ENCODE assay signal across 20 cellular contexts in the genomic region with DNA sequence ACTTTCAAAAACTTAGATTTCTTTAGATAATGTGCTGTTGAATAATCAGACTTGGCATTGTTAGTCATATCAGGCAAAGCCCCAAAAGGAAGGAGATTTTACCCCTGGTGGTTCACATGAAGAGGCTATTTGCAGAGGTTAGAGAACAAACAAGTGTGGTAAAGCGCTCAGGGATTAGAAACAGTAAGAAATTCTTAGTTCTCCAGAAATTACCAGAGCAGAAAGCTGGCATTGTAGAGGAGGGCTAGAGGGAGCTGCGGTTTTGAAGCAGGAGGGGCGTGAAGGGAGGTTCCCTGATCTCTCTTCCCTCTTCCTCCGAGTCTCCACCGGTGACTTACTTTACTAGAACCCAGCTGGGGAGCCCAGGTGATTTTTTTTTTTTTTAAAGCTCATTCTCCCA. TPM values are rescaled to one million over a fixed set of nuclear protein-coding genes. Genes with fewer than 3 reads are reported as not detected.
A peak's percentile ranks its signal among the peaks of the same experiment; 100 is the strongest.
DNase-seq lines count a peak whose midpoint lies in the region; ATAC-seq and TF ChIP-seq lines count a peak whose summit lies in the region.
"Had no signal": no experiment of that assay in that cellular context is flagged by ENCODE, and none has a peak within 500 bp of the region (broad histone marks: within the 10 kb centered on the region; RNA-seq: fewer than 3 reads in every experiment).

No MANE protein-coding gene starts in this region.

- no peak overlapping the region for H2AFZ ChIP-seq in OCI-LY3 (ENCODE audit: low read depth, low read length)

- 59% methylated on average over 5 of the region's 5 CpGs for WGBS in suprapubic skin

- H3K9ac ChIP-seq in BLaER1 treated with 17β-estradiol and CSF1 and Interleukin-3, amounts not matched to agents 10 nM and 100 nM = no peak overlapping the region
- no peak overlapping the region for H3K9ac ChIP-seq in OCI-LY3 (ENCODE audit: low read length)

- H4K20me1 ChIP-seq in BLaER1 treated with 17β-estradiol and CSF1 and Interleukin-3, amounts not matched to agents 10 nM and 100 nM = no peaks in the 10 kb centered on the region
- H4K20me1 ChIP-seq in OCI-LY3 (ENCODE audit: insufficient read depth, low read length) = no peaks in the 10 kb centered on the region

- no peaks in the 10 kb centered on the region for H3K27me3 ChIP-seq in BLaER1 treated with 17β-estradiol and CSF1 and Interleukin-3, amounts not matched to agents 10 nM and 100 nM
- H3K27me3 ChIP-seq in OCI-LY3 (ENCODE audit: low read depth, low read length) (no peaks in the 10 kb centered on the region), suprapubic skin (no peaks in the 10 kb centered on the region)
- H3K27me3 ChIP-seq: esophagus squamous epithelium, testis had no signal

- TF ChIP-seq CTCF in OCI-LY3 (IDR thresholded peaks at IDR 0.05; ENCODE audit: low read depth, low read length) = no peak
- no peak for TF ChIP-seq CTCF in suprapubic skin (IDR thresholded peaks at IDR 0.05)

- no peaks in the 10 kb centered on the region for H3K79me2 ChIP-seq in OCI-LY3 (ENCODE audit: low read length)

- no peak overlapping the region for H3K27ac ChIP-seq in BLaER1 treated with 17β-estradiol and CSF1 and Interleukin-3, amounts not matched to agents 10 nM and 100 nM
- H3K27ac ChIP-seq in OCI-LY3 (ENCODE audit: low read length) (no peak overlapping the region), suprapubic skin (no peak overlapping the region)
- H3K27ac ChIP-seq: A549, esophagus squamous epithelium, prostate gland, WERI-Rb-1 had no signal

- H3K36me3 ChIP-seq in BLaER1 treated with 17β-estradiol and CSF1 and Interleukin-3, amounts not matched to agents 10 nM and 100 nM = no peaks in the 10 kb centered on the region
- H3K36me3 ChIP-seq in OCI-LY3 (replicated peaks; ENCODE audit: low read depth, low read length) (no peaks in the 10 kb centered on the region), suprapubic skin (no peaks in the 10 kb centered on the region)
- H3K36me3 ChIP-seq: prostate gland, WERI-Rb-1 had no signal

- H3K4me1 ChIP-seq in BLaER1 treated with 17β-estradiol and CSF1 and Interleukin-3, amounts not matched to agents 10 nM and 100 nM = peaks cover 0 to 12% (median 10%) of the 10 kb centered on the region in 10 experiments; a peak in 14 of 20 replicates
- peaks cover 8% of the 10 kb centered on the region for H3K4me1 ChIP-seq in OCI-LY3 (ENCODE audit: low read length)
- no peaks in the 10 kb centered on the region for H3K4me1 ChIP-seq in suprapubic skin
- H3K4me1 ChIP-seq: esophagus squamous epithelium, prostate gland had no signal

- ATAC-seq in HG02759 (IDR thresholded peaks at IDR 0.05; ENCODE audit: unreplicated experiment) (peak; percentile 47), HG03571 (IDR thresholded peaks at IDR 0.05; ENCODE audit: unreplicated experiment) (no peak), GM18873 (IDR thresholded peaks at IDR 0.05; ENCODE audit: low FRiP score, unreplicated experiment) (no peak)
- ATAC-seq: A549 had no signal

- DNase-seq in iPS-NIHi7 (ENCODE audit: extremely low spot score) (peak; percentile 28), HT-29 (ENCODE audit: low spot score) (no peak), suprapubic skin (ENCODE audit: low spot score in 2 of 2) (no peak)
- DNase-seq: activated effector memory CD4-positive, alpha-beta T cell treated with Interleukin-2 at 50 U/mL for 16 hours; aorta; CD4-positive, alpha-beta memory T cell; esophagus squamous epithelium; GF-D8; NCI-H1436 treated with DMSO at 0.1 percent for 48 hours; NCI-H524; SW 1271; testis; WERI-Rb-1 had no signal

- TF ChIP-seq POLR2A in suprapubic skin (IDR thresholded peaks at IDR 0.05) = no peak

- no peaks in the 10 kb centered on the region for H3K9me3 ChIP-seq in BLaER1 treated with 17β-estradiol and CSF1 and Interleukin-3, amounts not matched to agents 10 nM and 100 nM (replicated peaks in 1 of 11)
- H3K9me3 ChIP-seq in OCI-LY3 (ENCODE audit: insufficient read depth, low read length) (no peaks in the 10 kb centered on the region), suprapubic skin (no peaks in the 10 kb centered on the region)
- H3K9me3 ChIP-seq: A549, esophagus squamous epithelium, prostate gland, testis had no signal

- peak overlapping the region in 10 of 11 experiments; percentile 1 to 47 (median 33); a peak in 15 of 22 replicates for H3K4me2 ChIP-seq in BLaER1 treated with 17β-estradiol and CSF1 and Interleukin-3, amounts not matched to agents 10 nM and 100 nM
- H3K4me2 ChIP-seq in OCI-LY3 (ENCODE audit: low read length) = peak overlapping the region; percentile 15; the same call in 1 of the 2 replicates
- H3K4me2 ChIP-seq: A549 had no signal

- H3K4me3 ChIP-seq in BLaER1 treated with 17β-estradiol and CSF1 and Interleukin-3, amounts not matched to agents 10 nM and 100 nM = no peak overlapping the region
- no peak overlapping the region for H3K4me3 ChIP-seq in OCI-LY3 (ENCODE audit: low read length)
- no peak overlapping the region for H3K4me3 ChIP-seq in suprapubic skin
- H3K4me3 ChIP-seq: A549, esophagus squamous epithelium, prostate gland, testis had no signal

- TF ChIP-seq EP300 in suprapubic skin (IDR thresholded peaks at IDR 0.05) = no peak

RNA-seq across cellular contexts. Expression of a gene that starts 10.2 kb away (rescaled TPM):
- 28.8 TPM in 2 replicates for total RNA-seq in HT-29 (2014; rRNA removed; shearing (Covaris generic))
- 10 to 100 TPM; 27.8 to 42.6 (median 30.6) TPM for total RNA-seq in suprapubic skin
